Comparison of ENCODE assay signal across 21 cellular contexts in genomic region chr7:108080094-108080656, GRCh38. TPM values are rescaled to one million over a fixed set of nuclear protein-coding genes. Genes with fewer than 3 reads are reported as not detected.
DNase-seq lines count a peak whose midpoint lies in the region; ATAC-seq lines count a peak whose summit lies in the region.
"Had no signal": no experiment of that assay in that cellular context is flagged by ENCODE, and none has a peak within 500 bp of the region (broad histone marks: within the 10 kb centered on the region; RNA-seq: fewer than 3 reads in every experiment).

No MANE protein-coding gene starts in this region.

- H4K91ac ChIP-seq in mesenchymal stem cell (ENCODE audit: low read length) = no peak overlapping the region

- H2BK12ac ChIP-seq in mesenchymal stem cell (ENCODE audit: low read length in 2 of 2) = no peak overlapping the region

- H2BK120ac ChIP-seq in mesenchymal stem cell (ENCODE audit: low read depth, low read length) = peak overlapping the region; percentile 42

- no peak overlapping the region for H3K14ac ChIP-seq in mesenchymal stem cell (ENCODE audit: low read length in 2 of 2)

- H2BK5ac ChIP-seq in mesenchymal stem cell (ENCODE audit: low read depth, low read length, poor library complexity, severe bottlenecking) = no peak overlapping the region

- peaks cover 5% of the 10 kb centered on the region for H3K9me3 ChIP-seq in mesenchymal stem cell (ENCODE audit: control insufficient read depth, low read length)
- H3K9me3 ChIP-seq: gastrocnemius medialis, lower lobe of right lung had no signal

- DNase-seq in D341Med (ENCODE audit: low spot score) = peak; percentile 50
- peak; percentile 95 for DNase-seq in NCI-H524 treated with DMSO at 0.1 percent for 48 hours (lab: John Stamatoyannopoulos, UW)
- peak; percentile 69 for DNase-seq in amniotic epithelial cell (ENCODE audit: low read depth)
- peak; percentile 73 for DNase-seq in mesenchymal stem cell
- no peak for DNase-seq in activated CD4-positive, alpha-beta T cell treated with anti-CD3 and anti-CD28 coated beads, Interleukin-2, amount 50 U/mL, for 4 hours
- DNase-seq in RPMI8226 = no peak
- DNase-seq: activated CD4-positive, alpha-beta T cell treated with anti-CD3 and anti-CD28 coated beads, Interleukin-2, amount 10 ng/mL, durations not matched to agents 24 days and 14 days; DND-41; effector memory CD8-positive, alpha-beta T cell; gastrocnemius medialis; Kasumi-1; lower lobe of right lung; NCI-H1417 treated with DMSO at 0.1 percent for 48 hours; NCI-H526 treated with DMSO at 0.1 percent for 48 hours; stimulated activated CD4-positive, alpha-beta T cell treated with anti-CD3 and anti-CD28 coated beads, Interleukin-1b, Interleukin-23, amount 100 ng/mL, for 48 hours had no signal

- no peak overlapping the region for H3K4me2 ChIP-seq in mesenchymal stem cell (ENCODE audit: low read length, poor library complexity, severe bottlenecking)
- H3K4me2 ChIP-seq: BLaER1 had no signal

- H3K4me1 ChIP-seq in mesenchymal stem cell (ENCODE audit: control insufficient read depth, insufficient read depth, low read depth, low read length) = peaks cover 5% of the 10 kb centered on the region
- H3K4me1 ChIP-seq: gastrocnemius medialis had no signal

- 32% methylated on average over 4 of the region's 4 CpGs for WGBS in mesenchymal stem cell

- H3K27ac ChIP-seq in mesenchymal stem cell (ENCODE audit: low read length, poor library complexity, severe bottlenecking) = peak overlapping the region; percentile 72
- H3K27ac ChIP-seq: BLaER1, cardiac muscle cell, gastrocnemius medialis, lower lobe of right lung had no signal

- H2BK15ac ChIP-seq in mesenchymal stem cell (ENCODE audit: low read depth, poor library complexity, severe bottlenecking) = no peak overlapping the region

- H4K8ac ChIP-seq in mesenchymal stem cell (ENCODE audit: low read length) = no peak overlapping the region

- no peaks in the 10 kb centered on the region for H3K79me1 ChIP-seq in mesenchymal stem cell (replicated peaks; ENCODE audit: low read length, poor library complexity, severe bottlenecking)

- no peak overlapping the region for H3K4ac ChIP-seq in mesenchymal stem cell (ENCODE audit: low read depth in 1 of 2, low read length in 2 of 2)

- H3K9ac ChIP-seq in mesenchymal stem cell (ENCODE audit: low read length) = no peak overlapping the region
- H3K9ac ChIP-seq: BLaER1 had no signal

- ATAC-seq in HG02981 (IDR thresholded peaks at IDR 0.05; ENCODE audit: unreplicated experiment) = no peak
- no peak for ATAC-seq in HG02678 (IDR thresholded peaks at IDR 0.05; ENCODE audit: unreplicated experiment)
- ATAC-seq: activated naive CD4-positive, alpha-beta T cell treated with anti-CD3 and anti-CD28 coated beads, Interleukin-2, amount 50 U/mL, for 72 hours; effector memory CD8-positive, alpha-beta T cell; gastrocnemius medialis; lower lobe of right lung; natural killer cell treated with Interleukin-12 subunit alpha and Interleukin-12 subunit beta and Interleukin-15 and Interleukin-18, amount 100 ng/mL, for 72 hours had no signal

- peak overlapping the region in 1 of 2 experiments; percentile 45 for H3K18ac ChIP-seq in mesenchymal stem cell (ENCODE audit: low read depth in 1 of 2, low read length in 2 of 2)

- no peak overlapping the region for H2AFZ ChIP-seq in mesenchymal stem cell (ENCODE audit: low read depth, low read length)

- peak overlapping the region; percentile 1 for H2AK5ac ChIP-seq in mesenchymal stem cell (ENCODE audit: low read length, severe bottlenecking)

- H3K36me3 ChIP-seq in mesenchymal stem cell (ENCODE audit: control insufficient read depth in 1 of 2, insufficient read depth in 2 of 2, low read depth in 1 of 2, low read length in 2 of 2) = no peaks in the 10 kb centered on the region
- H3K36me3 ChIP-seq: BLaER1, cardiac muscle cell, gastrocnemius medialis, lower lobe of right lung had no signal

- no peak overlapping the region for H3K23ac ChIP-seq in mesenchymal stem cell (ENCODE audit: low read length in 2 of 2)

- no peak overlapping the region for H3K4me3 ChIP-seq in mesenchymal stem cell (ENCODE audit: insufficient read depth in 1 of 2, low read depth in 1 of 2, low read length in 2 of 2)
- H3K4me3 ChIP-seq: BLaER1, cardiac muscle cell, gastrocnemius medialis, lower lobe of right lung had no signal

- H3K27me3 ChIP-seq in mesenchymal stem cell (ENCODE audit: control insufficient read depth in 1 of 2, insufficient read depth in 1 of 2, low read length in 2 of 2) = no peaks in the 10 kb centered on the region
- H3K27me3 ChIP-seq: BLaER1, cardiac muscle cell, gastrocnemius medialis had no signal

RNA-seq across cellular contexts. Expression of gene LAMB4, which starts 50.0 kb away (rescaled TPM):
- polyA plus RNA-seq in mesenchymal stem cell (2013, experiment 1 of 2) = 0.25 TPM
- polyA plus RNA-seq in mesenchymal stem cell (2013, experiment 2 of 2) = 0.18 TPM
- polyA plus RNA-seq: cardiac muscle cell had no signal

Comparison
In these comparisons a context has a peak if more than half of its experiments do, and no peak if none do; other contexts are left out.
1. DNase-seq: peak in D341Med (single experiment), NCI-H524 treated with DMSO at 0.1 percent for 48 hours (single experiment), amniotic epithelial cell (single experiment) and mesenchymal stem cell (single experiment); none in activated CD4-positive, alpha-beta T cell treated with anti-CD3 and anti-CD28 coated beads, Interleukin-2, amount 50 U/mL, for 4 hours (0 of 2) and RPMI8226 (single experiment).